ENCODE assay signal across 8 cellular contexts in genomic region chr18:77207540-77207939, GRCh38. TPM values are rescaled to one million over a fixed set of nuclear protein-coding genes. Genes with fewer than 3 reads are reported as not detected.
DNase-seq lines count a peak whose midpoint lies in the region; ATAC-seq, FAIRE-seq and TF ChIP-seq lines count a peak whose summit lies in the region.

No MANE protein-coding gene starts in this region.

- intact Hi-C loops in left ventricle myocardium superior (cut with micrococcal nuclease), result loop anchor here (10.0 kb wide), 1 partner anchor 63 kb away; no protein-coding TSS in a partner anchor

- peaks cover 30% of the 10 kb centered on the region for H3K4me1 Mint-ChIP-seq in activated naive CD8-positive, alpha-beta T cell treated with anti-CD3 and anti-CD28 coated beads, Interleukin-2, amount 10 ng/mL, durations not matched to agents 7 days and 5 days

- peak overlapping the region in 14 of 21 experiments; percentile 5 to 86 (median 38) for H3K27ac ChIP-seq in skin epidermis

- no peak for TF ChIP-seq POLR2A in GM12891 (IDR thresholded peaks at IDR 0.05; ENCODE audit: low read depth, low read length)

- POLR2A ChIA-PET in activated naive CD8-positive, alpha-beta T cell treated with anti-CD3 and anti-CD28 coated beads, Interleukin-2, amount 10 ng/mL, durations not matched to agents 7 days and 5 days (lab: Charles Lee), result no interaction called here

- no peaks in the 10 kb centered on the region for H3K9me3 Mint-ChIP-seq in activated naive CD8-positive, alpha-beta T cell treated with anti-CD3 and anti-CD28 coated beads, Interleukin-2, amount 10 ng/mL, durations not matched to agents 7 days and 5 days

- H3K27me3 Mint-ChIP-seq in activated naive CD8-positive, alpha-beta T cell treated with anti-CD3 and anti-CD28 coated beads, Interleukin-2, amount 10 ng/mL, durations not matched to agents 7 days and 5 days, result peaks cover 3% of the 10 kb centered on the region

- FAIRE-seq in GM12891 (lab: Jason Lieb, UNC), result peak; percentile 61

- no peaks in the 10 kb centered on the region for H3K36me3 Mint-ChIP-seq in activated naive CD8-positive, alpha-beta T cell treated with anti-CD3 and anti-CD28 coated beads, Interleukin-2, amount 10 ng/mL, durations not matched to agents 7 days and 5 days

- peak overlapping the region; percentile 38 for H3K4me3 Mint-ChIP-seq in activated naive CD8-positive, alpha-beta T cell treated with anti-CD3 and anti-CD28 coated beads, Interleukin-2, amount 10 ng/mL, durations not matched to agents 7 days and 5 days

- ATAC-seq in HG03442 (IDR thresholded peaks at IDR 0.05; ENCODE audit: unreplicated experiment) (peak; percentile 56), left ventricle myocardium superior (peak; percentile 60), GM21576 (IDR thresholded peaks at IDR 0.05; ENCODE audit: unreplicated experiment) (no peak)
- peak; percentile 44 for ATAC-seq in activated naive CD8-positive, alpha-beta T cell treated with anti-CD3 and anti-CD28 coated beads, Interleukin-2, amount 10 ng/mL, durations not matched to agents 7 days and 5 days (ENCODE audit: low read depth)

- peak; percentile 73 for DNase-seq in A172 (ENCODE audit: low spot score)
- DNase-seq in GM12891 (ENCODE audit: insufficient read length, low spot score), result no peak
- peak; percentile 24 for DNase-seq in SHP77 treated with DMSO at 0.1 percent for 48 hours (lab: John Stamatoyannopoulos, UW)
- no peak for DNase-seq in activated naive CD8-positive, alpha-beta T cell treated with anti-CD3 and anti-CD28 coated beads, Interleukin-2, amount 10 ng/mL, durations not matched to agents 7 days and 5 days
- peak; percentile 77 for DNase-seq in left ventricle myocardium superior

- no peak overlapping the region for H3K4me3 ChIP-seq in skin epidermis

- H3K27ac Mint-ChIP-seq in activated naive CD8-positive, alpha-beta T cell treated with anti-CD3 and anti-CD28 coated beads, Interleukin-2, amount 10 ng/mL, durations not matched to agents 7 days and 5 days, result no peak overlapping the region

TF ChIP-seq in GM12891, 5 proteins besides CTCF, POLR2A, EP300 and RAD21:
- TF ChIP-seq SPI1 (IDR thresholded peaks at IDR 0.05; ENCODE audit: low read depth, low read length) (no peak), POU2F2 (IDR thresholded peaks at IDR 0.05; ENCODE audit: low read depth, low read length) (no peak), PAX5 (IDR thresholded peaks at IDR 0.05; ENCODE audit: insufficient read depth, low read length, severe bottlenecking) (no peak), TAF1 (IDR thresholded peaks at IDR 0.05; ENCODE audit: low read depth, low read length) (no peak), POLR2AphosphoS5 (IDR thresholded peaks at IDR 0.05; ENCODE audit: low read depth, low read length) (no peak)

RNA-seq across cellular contexts. Expression of gene GALR1, which starts 42.1 kb away (rescaled TPM):
- total RNA-seq in A172 (2014; rRNA removed; shearing (Covaris generic)), result not detected in 2 replicates
- polyA plus RNA-seq in GM12891 (2012; ENCODE audit: low read depth, missing spikeins), result not detected
- total RNA-seq in activated naive CD8-positive, alpha-beta T cell treated with anti-CD3 and anti-CD28 coated beads, Interleukin-2, amount 10 ng/mL, durations not matched to agents 7 days and 5 days, result not detected
- not detected for total RNA-seq in left ventricle myocardium superior

Comparison
In these comparisons a context has a peak if more than half of its experiments do, and no peak if none do; other contexts are left out.
1. DNase-seq: peak in A172 (single experiment), SHP77 treated with DMSO at 0.1 percent for 48 hours (single experiment) and left ventricle myocardium superior (single experiment); none in GM12891 (single experiment) and activated naive CD8-positive, alpha-beta T cell treated with anti-CD3 and anti-CD28 coated beads, Interleukin-2, amount 10 ng/mL, durations not matched to agents 7 days and 5 days (single experiment).